Comparison of ENCODE assay signal across 21 cellular contexts in the genomic region with DNA sequence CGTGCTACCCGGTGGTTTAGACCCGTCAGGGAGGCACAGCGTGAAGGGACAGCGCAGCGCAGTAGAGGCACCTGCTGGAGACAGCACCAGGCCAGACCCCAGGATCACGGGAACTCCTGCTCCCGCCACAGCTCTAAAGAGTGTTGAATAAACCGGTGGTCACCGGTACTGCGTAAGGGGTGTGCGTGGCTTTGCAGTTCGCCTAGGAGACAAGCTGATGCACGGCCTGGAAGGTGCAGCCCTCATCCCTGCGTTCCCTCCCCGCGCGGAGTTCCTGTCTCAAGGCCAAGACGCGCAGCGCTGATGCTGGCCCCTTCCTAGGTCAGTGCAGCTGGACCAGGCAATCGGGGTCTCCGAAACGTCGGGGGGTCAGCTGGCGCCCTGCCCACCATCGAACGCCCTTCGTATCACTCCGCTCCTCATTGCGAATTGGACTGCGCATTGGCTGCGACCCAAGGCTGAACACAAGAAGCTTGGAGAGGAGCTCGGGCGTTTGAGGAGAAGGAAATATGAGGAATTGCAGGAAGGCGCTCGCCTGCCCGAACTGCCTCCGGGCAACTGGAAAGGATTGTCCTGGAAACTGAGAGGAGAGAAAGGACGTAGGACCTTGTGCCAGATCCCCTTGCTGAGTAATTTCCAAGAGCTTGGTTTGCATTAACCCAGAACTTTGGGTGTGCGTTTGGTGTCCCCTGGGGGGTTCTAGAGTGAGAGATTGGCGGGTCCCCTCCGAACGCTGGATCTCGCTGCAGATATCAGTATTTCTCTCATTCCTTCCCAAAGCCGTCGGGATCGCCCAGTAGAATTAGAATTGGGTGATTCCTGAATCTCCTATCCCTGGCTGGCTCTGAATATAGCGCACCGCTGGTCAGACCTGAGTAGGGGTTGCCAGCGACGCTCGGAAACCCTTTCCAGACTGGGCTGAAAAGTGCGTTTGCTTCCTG. TPM values are rescaled to one million over a fixed set of nuclear protein-coding genes. Genes with fewer than 3 reads are reported as not detected.
DNase-seq lines count a peak whose midpoint lies in the region; ATAC-seq and TF ChIP-seq lines count a peak whose summit lies in the region.
"Had no signal": no experiment of that assay in that cellular context is flagged by ENCODE, and none has a peak within 500 bp of the region (broad histone marks: within the 10 kb centered on the region; RNA-seq: fewer than 3 reads in every experiment).

No MANE protein-coding gene starts in this region.

- H3K4me1 Mint-ChIP-seq in activated naive CD8-positive, alpha-beta T cell treated with anti-CD3 and anti-CD28 coated beads, Interleukin-2, amount 10 ng/mL, durations not matched to agents 7 days and 5 days, result peaks cover 4% of the 10 kb centered on the region
- peaks cover 7% of the 10 kb centered on the region for H3K4me1 Mint-ChIP-seq in activated naive CD8-positive, alpha-beta T cell treated with anti-CD3 and anti-CD28 coated beads for 36 hours
- H3K4me1 Mint-ChIP-seq in brain, result peaks cover 49% of the 10 kb centered on the region
- peaks cover 12 to 17% of the 10 kb centered on the region in 2 donors for H3K4me1 Mint-ChIP-seq in stimulated activated naive B cell treated with anti-CD40 and anti-IgM and Interleukin-4, amounts not matched to agents 10 μg/mL and 1 μg/mL and 100 μg/mL, for 72 hours
- H3K4me1 Mint-ChIP-seq: activated T-helper 17 cell treated with anti-CD3 and anti-CD28 coated beads, Interleukin-2, amount 50 U/mL, for 72 hours had no signal

- peak; percentile 25 for DNase-seq in activated naive CD8-positive, alpha-beta T cell treated with anti-CD3 and anti-CD28 coated beads, Interleukin-2, amount 10 ng/mL, durations not matched to agents 7 days and 5 days
- DNase-seq in activated naive CD8-positive, alpha-beta T cell treated with anti-CD3 and anti-CD28 coated beads for 36 hours, result no peak
- peak; percentile 30 for DNase-seq in left kidney (ENCODE audit: low read depth, low spot score)
- no peak for DNase-seq in stimulated activated naive B cell treated with anti-CD40 and anti-IgM and Interleukin-4, amounts not matched to agents 10 μg/mL and 1 μg/mL and 100 μg/mL, for 72 hours
- DNase-seq in A673 (ENCODE audit: low spot score), result no peak
- DNase-seq: brain microvascular endothelial cell; CD4-positive, CD25-positive, alpha-beta regulatory T cell; GF-D8; HFFc6; left colon; NCI-H82; psoas muscle; SHP77; substantia nigra; uterus had no signal

- no peak for TF ChIP-seq CTCF in brain (conservative IDR thresholded peaks at IDR 0.05)
- no peak for TF ChIP-seq CTCF in A673 (conservative IDR thresholded peaks at IDR 0.05; ENCODE audit: low read depth, low read length)

- H3K27me3 Mint-ChIP-seq in activated naive CD8-positive, alpha-beta T cell treated with anti-CD3 and anti-CD28 coated beads, Interleukin-2, amount 10 ng/mL, durations not matched to agents 7 days and 5 days, result peaks cover 62% of the 10 kb centered on the region
- H3K27me3 Mint-ChIP-seq in activated naive CD8-positive, alpha-beta T cell treated with anti-CD3 and anti-CD28 coated beads for 36 hours, result peaks cover 78% of the 10 kb centered on the region
- peaks cover 96% of the 10 kb centered on the region for H3K27me3 Mint-ChIP-seq in brain
- peaks cover 75 to 81% of the 10 kb centered on the region in 2 donors for H3K27me3 Mint-ChIP-seq in stimulated activated naive B cell treated with anti-CD40 and anti-IgM and Interleukin-4, amounts not matched to agents 10 μg/mL and 1 μg/mL and 100 μg/mL, for 72 hours

- ATAC-seq in activated naive CD8-positive, alpha-beta T cell treated with anti-CD3 and anti-CD28 coated beads, Interleukin-2, amount 10 ng/mL, durations not matched to agents 7 days and 5 days (ENCODE audit: low read depth), result no peak
- ATAC-seq in stimulated activated naive B cell treated with anti-CD40 and anti-IgM and Interleukin-4, amounts not matched to agents 10 μg/mL and 1 μg/mL and 100 μg/mL, for 72 hours (replicated peaks), result no peak
- ATAC-seq in HG03432 (IDR thresholded peaks at IDR 0.05; ENCODE audit: unreplicated experiment) (no peak), GM18907 (IDR thresholded peaks at IDR 0.05; ENCODE audit: unreplicated experiment) (no peak)
- ATAC-seq: activated T-helper 17 cell treated with anti-CD3 and anti-CD28 coated beads, Interleukin-2, amount 50 U/mL, for 72 hours; left colon; psoas muscle had no signal

- no peaks in the 10 kb centered on the region for H3K9me3 ChIP-seq in A673 (ENCODE audit: low read depth, low read length, poor library complexity, severe bottlenecking)
- H3K9me3 ChIP-seq: psoas muscle, uterus had no signal

- intact Hi-C loops in A673 (cut with micrococcal nuclease; ENCODE audit: unreplicated experiment), result loop anchor here (10.0 kb wide), 1 partner anchor 657 kb away; no protein-coding TSS in a partner anchor

- no TSS peak for BruUV-seq in A673 (replicated peaks; lab: Mats Ljungman, UMichigan)

- no peak overlapping the region for H3K4me3 Mint-ChIP-seq in activated naive CD8-positive, alpha-beta T cell treated with anti-CD3 and anti-CD28 coated beads, Interleukin-2, amount 10 ng/mL, durations not matched to agents 7 days and 5 days
- H3K4me3 Mint-ChIP-seq in activated naive CD8-positive, alpha-beta T cell treated with anti-CD3 and anti-CD28 coated beads for 36 hours, result no peak overlapping the region
- peak overlapping the region in 3 of 5 experiments; percentile 50 to 60 (median 54) for H3K4me3 Mint-ChIP-seq in brain
- H3K4me3 Mint-ChIP-seq in stimulated activated naive B cell treated with anti-CD40 and anti-IgM and Interleukin-4, amounts not matched to agents 10 μg/mL and 1 μg/mL and 100 μg/mL, for 72 hours, result peak overlapping the region in 1 of 2 donors; percentile 32
- H3K4me3 Mint-ChIP-seq: activated T-helper 17 cell treated with anti-CD3 and anti-CD28 coated beads, Interleukin-2, amount 50 U/mL, for 72 hours; CD4-positive, CD25-positive, alpha-beta regulatory T cell; HFFc6 had no signal

- no peak overlapping the region for H3K27ac ChIP-seq in A673 (ENCODE audit: low read depth, low read length, poor library complexity, severe bottlenecking)
- H3K27ac ChIP-seq: brain microvascular endothelial cell, psoas muscle, uterus had no signal

- CTCF ChIA-PET in A673 (lab: Charles Lee), result no interaction called here

- H3K27me3 ChIP-seq in A673 (replicated peaks; ENCODE audit: insufficient read depth, low read depth, low read length, poor library complexity), result peaks cover 88% of the 10 kb centered on the region

- no peaks in the 10 kb centered on the region for H3K4me1 ChIP-seq in A673 (ENCODE audit: insufficient read depth, low read length, poor library complexity, severe bottlenecking)
- H3K4me1 ChIP-seq: uterus had no signal

- no peak overlapping the region for H3K27ac Mint-ChIP-seq in activated naive CD8-positive, alpha-beta T cell treated with anti-CD3 and anti-CD28 coated beads, Interleukin-2, amount 10 ng/mL, durations not matched to agents 7 days and 5 days
- H3K27ac Mint-ChIP-seq in activated naive CD8-positive, alpha-beta T cell treated with anti-CD3 and anti-CD28 coated beads for 36 hours, result no peak overlapping the region
- no peak overlapping the region for H3K27ac Mint-ChIP-seq in brain
- H3K27ac Mint-ChIP-seq in stimulated activated naive B cell treated with anti-CD40 and anti-IgM and Interleukin-4, amounts not matched to agents 10 μg/mL and 1 μg/mL and 100 μg/mL, for 72 hours, result peak overlapping the region; percentile 56
- H3K27ac Mint-ChIP-seq: activated T-helper 17 cell treated with anti-CD3 and anti-CD28 coated beads, Interleukin-2, amount 50 U/mL, for 72 hours; CD4-positive, CD25-positive, alpha-beta regulatory T cell; HFFc6; nephron had no signal

- peaks cover 2% of the 10 kb centered on the region for H3K9me3 Mint-ChIP-seq in activated naive CD8-positive, alpha-beta T cell treated with anti-CD3 and anti-CD28 coated beads, Interleukin-2, amount 10 ng/mL, durations not matched to agents 7 days and 5 days
- H3K9me3 Mint-ChIP-seq in activated naive CD8-positive, alpha-beta T cell treated with anti-CD3 and anti-CD28 coated beads for 36 hours, result peaks cover 1% of the 10 kb centered on the region
- H3K9me3 Mint-ChIP-seq in brain, result peaks cover 0 to 7% (median 4%) of the 10 kb centered on the region in 5 experiments
- peaks cover 1 to 2% of the 10 kb centered on the region in 2 donors for H3K9me3 Mint-ChIP-seq in stimulated activated naive B cell treated with anti-CD40 and anti-IgM and Interleukin-4, amounts not matched to agents 10 μg/mL and 1 μg/mL and 100 μg/mL, for 72 hours
- H3K9me3 Mint-ChIP-seq: HFFc6 had no signal

- H3K4me3 ChIP-seq in A673 (ENCODE audit: low read depth, low read length, poor library complexity, severe bottlenecking), result no peak overlapping the region
- H3K4me3 ChIP-seq: psoas muscle, uterus had no signal

- POLR2A ChIA-PET in activated naive CD8-positive, alpha-beta T cell treated with anti-CD3 and anti-CD28 coated beads, Interleukin-2, amount 10 ng/mL, durations not matched to agents 7 days and 5 days (lab: Charles Lee), result no interaction called here
- POLR2A ChIA-PET in A673 (lab: Charles Lee; ENCODE audit: low non-redundant PET), result no interaction called here

- no peaks in the 10 kb centered on the region for H3K36me3 Mint-ChIP-seq in activated naive CD8-positive, alpha-beta T cell treated with anti-CD3 and anti-CD28 coated beads, Interleukin-2, amount 10 ng/mL, durations not matched to agents 7 days and 5 days
- peaks cover 2% of the 10 kb centered on the region for H3K36me3 Mint-ChIP-seq in activated naive CD8-positive, alpha-beta T cell treated with anti-CD3 and anti-CD28 coated beads for 36 hours
- no peaks in the 10 kb centered on the region for H3K36me3 Mint-ChIP-seq in brain
- H3K36me3 Mint-ChIP-seq in stimulated activated naive B cell treated with anti-CD40 and anti-IgM and Interleukin-4, amounts not matched to agents 10 μg/mL and 1 μg/mL and 100 μg/mL, for 72 hours, result peaks cover 2 to 4% of the 10 kb centered on the region in 2 donors
- H3K36me3 Mint-ChIP-seq: CD4-positive, CD25-positive, alpha-beta regulatory T cell had no signal

- H3K36me3 ChIP-seq in A673 (ENCODE audit: insufficient read depth, low read length, poor library complexity, severe bottlenecking), result no peaks in the 10 kb centered on the region
- H3K36me3 ChIP-seq: brain microvascular endothelial cell, uterus had no signal

RNA-seq across cellular contexts. Expression of a gene that starts 2.3 kb away (rescaled TPM):
- total RNA-seq in activated naive CD8-positive, alpha-beta T cell treated with anti-CD3 and anti-CD28 coated beads, Interleukin-2, amount 10 ng/mL, durations not matched to agents 7 days and 5 days, result not detected
- total RNA-seq in activated naive CD8-positive, alpha-beta T cell treated with anti-CD3 and anti-CD28 coated beads for 36 hours, result not detected
- polyA plus RNA-seq in brain (ENCODE audit: insufficient read depth, low read depth, low replicate concordance), result 0.15 TPM
- not detected in 2 replicates for total RNA-seq in A673 (2021)
- total RNA-seq: activated T-helper 17 cell treated with anti-CD3 and anti-CD28 coated beads, Interleukin-2, amount 50 U/mL, for 72 hours; CD4-positive, CD25-positive, alpha-beta regulatory T cell; HFFc6; left colon; psoas muscle; skeletal muscle tissue had no signal
- polyA plus RNA-seq: CD4-positive, CD25-positive, alpha-beta regulatory T cell; psoas muscle had no signal

Comparison
In these comparisons a context has a peak if more than half of its experiments do, and no peak if none do; other contexts are left out.
1. DNase-seq: peak in activated naive CD8-positive, alpha-beta T cell treated with anti-CD3 and anti-CD28 coated beads, Interleukin-2, amount 10 ng/mL, durations not matched to agents 7 days and 5 days (single experiment) and left kidney (single experiment); none in activated naive CD8-positive, alpha-beta T cell treated with anti-CD3 and anti-CD28 coated beads for 36 hours (single experiment), stimulated activated naive B cell treated with anti-CD40 and anti-IgM and Interleukin-4, amounts not matched to agents 10 μg/mL and 1 μg/mL and 100 μg/mL, for 72 hours (single experiment) and A673 (single experiment).
2. H3K4me3 Mint-ChIP-seq: peak in brain (3 of 5); none in activated naive CD8-positive, alpha-beta T cell treated with anti-CD3 and anti-CD28 coated beads, Interleukin-2, amount 10 ng/mL, durations not matched to agents 7 days and 5 days (single experiment) and activated naive CD8-positive, alpha-beta T cell treated with anti-CD3 and anti-CD28 coated beads for 36 hours (single experiment).